In the genomic region with DNA sequence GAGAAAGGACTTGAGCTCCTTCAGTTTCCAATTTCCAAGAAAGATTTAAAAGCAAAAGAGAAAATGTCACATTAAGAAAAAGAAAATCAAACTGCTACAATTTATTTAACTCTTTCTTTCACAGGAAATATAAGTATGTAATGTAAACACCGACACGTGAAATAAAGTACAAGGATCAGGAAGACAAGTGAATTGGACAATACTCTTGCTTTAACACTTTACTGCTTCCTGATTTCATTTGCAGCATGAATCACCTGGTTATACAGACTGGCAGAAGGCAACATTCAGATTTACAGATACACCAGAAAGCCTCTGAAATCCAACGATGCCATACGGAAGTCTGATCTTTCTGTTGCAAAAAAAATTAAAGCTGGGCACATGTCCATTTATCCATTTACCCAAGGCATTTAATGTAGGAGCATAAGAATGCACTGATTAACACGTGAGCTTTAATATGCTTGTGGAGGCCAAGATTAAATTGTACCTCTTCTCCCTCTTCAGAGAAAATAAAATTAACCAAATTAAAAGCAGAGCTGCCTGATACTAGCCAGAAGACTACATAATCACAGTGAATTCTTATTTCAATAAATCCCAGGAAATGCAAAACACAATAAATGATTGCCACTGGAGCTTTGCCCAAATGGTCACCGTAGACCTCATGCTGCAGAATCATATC, we compare ENCODE assay signal across 21 cellular contexts. TPM values are rescaled to one million over a fixed set of nuclear protein-coding genes. Genes with fewer than 3 reads are reported as not detected.
DNase-seq lines count a peak whose midpoint lies in the region; ATAC-seq, FAIRE-seq and TF ChIP-seq lines count a peak whose summit lies in the region.
"Had no signal": no experiment of that assay in that cellular context is flagged by ENCODE, and none has a peak within 500 bp of the region (broad histone marks: within the 10 kb centered on the region; RNA-seq: fewer than 3 reads in every experiment).

No MANE protein-coding gene starts in this region.

- CTCF ChIA-PET in SK-N-SH (lab: Yijun Ruan, JAX) (interaction anchor here (0.6 to 12.5 kb wide), 14 partner anchors 9 to 390 kb away, joined by 3 to 184 read pairs (median 4); partner anchors contain the start of gene SIK2), endothelial cell of umbilical vein (lab: Charles Lee) (interaction anchor here (0.6 to 2.0 kb wide), 8 partner anchors 9 to 216 kb away, joined by 3 to 8 read pairs (median 4); no protein-coding TSS in a partner anchor)

- POLR2A ChIA-PET in SK-N-SH (lab: Yijun Ruan, JAX) (no interaction called here), endothelial cell of umbilical vein (lab: Charles Lee) (no interaction called here)

- no peak for TF ChIP-seq POLR2A in endothelial cell of umbilical vein (IDR thresholded peaks at IDR 0.05; ENCODE audit: low read depth, low read length)

- dilution Hi-C loops in endothelial cell of umbilical vein (cut with MboI; ENCODE audit: extremely low pct_ligation_motif_present, low sequenced_read_pairs), result no loop called here

- FAIRE-seq in endothelial cell of umbilical vein (lab: Jason Lieb, UNC), result peak; percentile 47
- no peak for FAIRE-seq in small intestine (lab: Jason Lieb, UNC)
- FAIRE-seq: GM12892, GM18507 had no signal

- H3K9ac ChIP-seq in SK-N-SH (no peak overlapping the region), endothelial cell of umbilical vein (replicated peaks; ENCODE audit: extremely low read depth, insufficient read depth, low read length) (no peak overlapping the region)
- H3K9ac ChIP-seq: GM23248 had no signal

- H2AFZ ChIP-seq in SK-N-SH (ENCODE audit: low read depth) (no peak overlapping the region), endothelial cell of umbilical vein (ENCODE audit: low read depth, low read length) (no peak overlapping the region)
- H2AFZ ChIP-seq: GM23248 had no signal

- H3K9me1 ChIP-seq in endothelial cell of umbilical vein (replicated peaks; ENCODE audit: control insufficient read depth, extremely low read depth, insufficient read depth, low read length), result no peaks in the 10 kb centered on the region

- peak in 1 of 2 experiments; percentile 73; a peak in 1 of 4 replicates for TF ChIP-seq EP300 in SK-N-SH (IDR thresholded peaks at IDR 0.05; ENCODE audit: borderline replicate concordance in 1 of 2, low read depth in 1 of 2, low read length in 1 of 2)

- H3K4me1 ChIP-seq in left ventricle myocardium inferior, result peaks cover 46% of the 10 kb centered on the region
- peaks cover 5 to 10% of the 10 kb centered on the region in 2 experiments; a peak in 3 of 4 replicates for H3K4me1 ChIP-seq in SK-N-SH (ENCODE audit: control insufficient read depth in 1 of 2, insufficient read depth in 2 of 2, low read depth in 1 of 2, low read length in 1 of 2)
- no peaks in the 10 kb centered on the region for H3K4me1 ChIP-seq in endothelial cell of umbilical vein (ENCODE audit: control insufficient read depth, extremely low read depth, insufficient read depth, low read length)
- H3K4me1 ChIP-seq in small intestine (ENCODE audit: control insufficient read depth in 2 of 2, insufficient read depth in 1 of 2, low read depth in 1 of 2, low read length in 1 of 2), result peaks cover 1 to 2% of the 10 kb centered on the region in 2 donors
- no peaks in the 10 kb centered on the region for H3K4me1 ChIP-seq in left lung

- H3K9me3 ChIP-seq in left ventricle myocardium inferior (replicated peaks) (no peaks in the 10 kb centered on the region), SK-N-SH (no peaks in the 10 kb centered on the region), endothelial cell of umbilical vein (replicated peaks; ENCODE audit: control insufficient read depth, insufficient read depth, low read length) (no peaks in the 10 kb centered on the region), small intestine (ENCODE audit: control insufficient read depth, low read depth) (no peaks in the 10 kb centered on the region), left lung (no peaks in the 10 kb centered on the region)
- H3K9me3 ChIP-seq: BE2C, HAP-1 had no signal

- no TSS peak for BruUV-seq in endothelial cell of umbilical vein (replicated peaks; lab: Mats Ljungman, UMichigan)

- peak overlapping the region; percentile 21 for H3K27ac ChIP-seq in left ventricle myocardium inferior (replicated peaks)
- peak overlapping the region in 1 of 2 experiments; percentile 5; a peak in 2 of 4 replicates for H3K27ac ChIP-seq in SK-N-SH (ENCODE audit: low read depth in 2 of 2, low read length in 1 of 2)
- no peak overlapping the region for H3K27ac ChIP-seq in endothelial cell of umbilical vein (ENCODE audit: insufficient read depth, low read depth, low read length)
- no peak overlapping the region for H3K27ac ChIP-seq in small intestine (ENCODE audit: low read depth in 1 of 2, low read length in 1 of 2)
- H3K27ac ChIP-seq in left lung, result no peak overlapping the region
- H3K27ac ChIP-seq: GM23248 had no signal

- DNase-seq in left ventricle myocardium inferior (no peak), Right ventricle myocardium superior (no peak), SK-N-SH (no peak), endothelial cell of umbilical vein (ENCODE audit: low read depth, low spot score) (peak; percentile 17), small intestine (peak; percentile 68), OCI-M2 (lab: John Stamatoyannopoulos, UW; ENCODE audit: unreplicated experiment) (no peak), left lung (no peak)
- no peak for DNase-seq in activated naive CD4-positive, alpha-beta T cell treated with anti-CD3 and anti-CD28 coated beads, Interleukin-2, amount 50 U/mL, for 72 hours (ENCODE audit: low spot score in 2 of 2)
- DNase-seq: ACHN; BE2C; C1 segment of cervical spinal cord; CD4-positive, CD25-positive, alpha-beta regulatory T cell; CD8-positive, alpha-beta memory T cell; COR-L47; DMS153; DMS79; GDM1; GM23248 had no signal

- no peak overlapping the region for H3K4me2 ChIP-seq in SK-N-SH
- no peak overlapping the region for H3K4me2 ChIP-seq in endothelial cell of umbilical vein (ENCODE audit: insufficient read depth, low read length)

- no peak for ATAC-seq in Right ventricle myocardium superior (ENCODE audit: poor library complexity)
- no peak for ATAC-seq in left lung
- no peak for ATAC-seq in activated naive CD4-positive, alpha-beta T cell treated with anti-CD3 and anti-CD28 coated beads, Interleukin-2, amount 50 U/mL, for 72 hours

- 31% methylated on average over 6 of the region's 6 CpGs for WGBS in SK-N-SH (ENCODE audit: low lambda C conversion rate)
- WGBS in small intestine, 3 donors, result 16 to 56% (median 45%) methylated on average over 6 of the region's 6 CpGs

- H3K9me2 ChIP-seq in SK-N-SH, result no peaks in the 10 kb centered on the region

- H3K79me2 ChIP-seq in SK-N-SH (ENCODE audit: insufficient read depth) (no peaks in the 10 kb centered on the region), endothelial cell of umbilical vein (ENCODE audit: control insufficient read depth, insufficient read depth, low read length) (no peaks in the 10 kb centered on the region)

- no peaks in the 10 kb centered on the region for H3K27me3 ChIP-seq in left ventricle myocardium inferior (ENCODE audit: low read depth)
- no peaks in the 10 kb centered on the region for H3K27me3 ChIP-seq in SK-N-SH (ENCODE audit: insufficient read depth)
- H3K27me3 ChIP-seq in endothelial cell of umbilical vein (ENCODE audit: control insufficient read depth in 2 of 2, insufficient read depth in 2 of 2, low read length in 2 of 2), result no peaks in the 10 kb centered on the region
- no peaks in the 10 kb centered on the region for H3K27me3 ChIP-seq in small intestine (ENCODE audit: control insufficient read depth in 2 of 2, insufficient read depth in 2 of 2, low read length in 2 of 2)
- H3K27me3 ChIP-seq in left lung, result no peaks in the 10 kb centered on the region
- H3K27me3 ChIP-seq: BE2C had no signal

- TF ChIP-seq CTCF in left ventricle myocardium inferior (IDR thresholded peaks at IDR 0.05; ENCODE audit: borderline replicate concordance) (no peak), SK-N-SH (IDR thresholded peaks at IDR 0.05) (no peak), endothelial cell of umbilical vein (IDR thresholded peaks at IDR 0.05; ENCODE audit: extremely low read depth in 1 of 2, insufficient read depth in 1 of 2, low read depth in 1 of 2, low read length in 2 of 2) (no peak), left lung (IDR thresholded peaks at IDR 0.05) (no peak)

- TF ChIP-seq RAD21 in SK-N-SH (IDR thresholded peaks at IDR 0.05; ENCODE audit: low read length), result no peak

- H4K20me1 ChIP-seq in SK-N-SH (ENCODE audit: insufficient read depth) (no peaks in the 10 kb centered on the region), endothelial cell of umbilical vein (replicated peaks; ENCODE audit: control insufficient read depth, extremely low read depth, insufficient read depth, low read length) (no peaks in the 10 kb centered on the region)

- intact Hi-C loops in left ventricle myocardium inferior (cut with micrococcal nuclease), result no loop called here
- intact Hi-C loops in Right ventricle myocardium superior (cut with DNase I), result loop anchor here (5.0 kb wide), 1 partner anchor 55 kb away; no protein-coding TSS in a partner anchor
- intact Hi-C loops in endothelial cell of umbilical vein (cut with micrococcal nuclease), result no loop called here
- intact Hi-C loops in left lung (cut with DNase I), result no loop called here

- peak overlapping the region in 1 of 2 donors; percentile 50 for H3K27ac Mint-ChIP-seq in activated naive CD4-positive, alpha-beta T cell treated with anti-CD3 and anti-CD28 coated beads, Interleukin-2, amount 50 U/mL, for 72 hours
- H3K27ac Mint-ChIP-seq: CD4-positive, CD25-positive, alpha-beta regulatory T cell had no signal

- no peaks in the 10 kb centered on the region for H3K9me3 Mint-ChIP-seq in activated naive CD4-positive, alpha-beta T cell treated with anti-CD3 and anti-CD28 coated beads, Interleukin-2, amount 50 U/mL, for 72 hours
- H3K9me3 Mint-ChIP-seq: CD8-positive, alpha-beta memory T cell had no signal

- H3K36me3 ChIP-seq in left ventricle myocardium inferior (peaks cover 14% of the 10 kb centered on the region), SK-N-SH (replicated peaks in 1 of 2; ENCODE audit: control insufficient read depth in 1 of 2, insufficient read depth in 2 of 2, low read length in 1 of 2) (peaks cover 6 to 9% of the 10 kb centered on the region in 2 experiments), endothelial cell of umbilical vein (ENCODE audit: control insufficient read depth in 2 of 2, extremely low read depth in 1 of 2, insufficient read depth in 2 of 2, low read length in 2 of 2) (peaks cover 0 to 3% of the 10 kb centered on the region in 2 experiments), small intestine (ENCODE audit: control insufficient read depth in 2 of 2, insufficient read depth in 2 of 2, low read length in 2 of 2) (peaks cover 0 to 4% of the 10 kb centered on the region in 2 donors), left lung (peaks cover 0 to 20% of the 10 kb centered on the region in 2 donors)
- H3K36me3 ChIP-seq: BE2C, HAP-1 had no signal

- peaks cover 0 to 5% of the 10 kb centered on the region in 2 donors for H3K36me3 Mint-ChIP-seq in activated naive CD4-positive, alpha-beta T cell treated with anti-CD3 and anti-CD28 coated beads, Interleukin-2, amount 50 U/mL, for 72 hours

- H3K4me3 ChIP-seq in left ventricle myocardium inferior (no peak overlapping the region), SK-N-SH (ENCODE audit: low read depth in 2 of 2, low read length in 1 of 2) (no peak overlapping the region), endothelial cell of umbilical vein (replicated peaks in 1 of 3; ENCODE audit: insufficient read depth in 1 of 3, low read depth in 1 of 3, low read length in 3 of 3) (no peak overlapping the region), small intestine (ENCODE audit: low read depth in 1 of 2, low read length in 2 of 2) (no peak overlapping the region), left lung (no peak overlapping the region)
- H3K4me3 ChIP-seq: GM23248, HAP-1 had no signal

- no peaks in the 10 kb centered on the region for H3F3A ChIP-seq in SK-N-SH (replicated peaks; ENCODE audit: insufficient read depth)

RNA-seq across cellular contexts. Expression of gene PPP2R1B, which starts 16.1 kb away (rescaled TPM):
- total RNA-seq in left ventricle myocardium inferior (6.5 TPM), Right ventricle myocardium superior (7.7 TPM), endothelial cell of umbilical vein (42.7 and 50.8 TPM in 2 replicates), left lung (10 to 100 TPM; 28.1 to 28.8 TPM)
- polyA plus RNA-seq in SK-N-SH (2012; rRNA removed) (25.9 and 32.3 TPM in 2 replicates), endothelial cell of umbilical vein (17.0 and 18.0 TPM in 2 replicates), small intestine (10 to 100 TPM in 2 of 3 donors, 1 to 10 TPM in 1; 9.5 to 16.5 (median 12.3) TPM)
- 24.9 and 26.8 TPM in 2 replicates for polyA plus RNA-seq in SK-N-SH (2012; cell fraction: cytosol; rRNA removed)
- 27.4 and 48.2 TPM in 2 replicates for polyA plus RNA-seq in SK-N-SH (2012; cell fraction: nucleus; rRNA removed)
- polyA plus RNA-seq in endothelial cell of umbilical vein (2011; cell fraction: cytosol; rRNA removed), result 20.0 and 22.9 TPM in 2 replicates
- polyA plus RNA-seq in endothelial cell of umbilical vein (2011; cell fraction: nucleus; rRNA removed), result 32.5 and 32.7 TPM in 2 replicates
- 31.6 and 33.7 TPM in 2 replicates for polyA plus RNA-seq in endothelial cell of umbilical vein (2012)
- polyA minus RNA-seq in endothelial cell of umbilical vein, result 59.6 and 61.0 TPM in 2 replicates
- 16.8 TPM for polyA minus RNA-seq in endothelial cell of umbilical vein (2011; cell fraction: cytosol; rRNA and poly(A)+ RNA removed)
- 28.8 and 45.3 TPM in 2 replicates for polyA minus RNA-seq in endothelial cell of umbilical vein (2011; cell fraction: nucleus; rRNA and poly(A)+ RNA removed)
- total RNA-seq in activated naive CD4-positive, alpha-beta T cell treated with anti-CD3 and anti-CD28 coated beads, Interleukin-2, amount 50 U/mL, for 72 hours, result 10 to 100 TPM; 53.9 to 57.3 TPM

Comparison
In these comparisons a context has a peak if more than half of its experiments do, and no peak if none do; other contexts are left out.
1. DNase-seq: peak in endothelial cell of umbilical vein (single experiment) and small intestine (single experiment); none in left ventricle myocardium inferior (single experiment), Right ventricle myocardium superior (single experiment), SK-N-SH (single experiment), OCI-M2 (single experiment), left lung (0 of 2) and activated naive CD4-positive, alpha-beta T cell treated with anti-CD3 and anti-CD28 coated beads, Interleukin-2, amount 50 U/mL, for 72 hours (0 of 2).